Comparison of ENCODE assay signal across 10 cellular contexts in the genomic region with DNA sequence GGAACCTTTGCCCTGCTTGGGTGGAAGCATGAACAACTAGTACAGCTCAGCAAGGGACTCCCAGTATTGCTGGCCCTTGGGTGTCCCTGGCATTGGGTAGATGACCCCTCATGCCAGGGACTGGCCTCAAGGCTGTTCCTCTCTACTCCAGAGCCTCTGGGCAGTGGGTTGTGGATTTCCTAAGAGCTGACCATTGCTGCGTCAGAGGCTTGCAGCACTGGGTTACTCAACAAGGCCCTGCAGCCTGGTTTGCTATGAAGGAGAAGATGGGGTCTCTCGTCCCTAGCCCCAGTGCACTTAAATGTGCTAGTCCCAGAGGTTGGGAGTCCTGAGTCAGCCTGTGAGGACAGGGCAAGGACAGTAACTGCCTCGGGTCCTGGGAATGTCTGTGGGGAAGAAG. TPM values are rescaled to one million over a fixed set of nuclear protein-coding genes. Genes with fewer than 3 reads are reported as not detected.
DNase-seq lines count a peak whose midpoint lies in the region; ATAC-seq and TF ChIP-seq lines count a peak whose summit lies in the region.
"Had no signal": no experiment of that assay in that cellular context is flagged by ENCODE, and none has a peak within 500 bp of the region (broad histone marks: within the 10 kb centered on the region; RNA-seq: fewer than 3 reads in every experiment).

No MANE protein-coding gene starts in this region.

- ATAC-seq in activated naive CD4-positive, alpha-beta T cell treated with anti-CD3 and anti-CD28 coated beads, Interleukin-2, amount 50 U/mL, for 72 hours, result no peak
- ATAC-seq in right cardiac atrium (no peak), HG03025 (IDR thresholded peaks at IDR 0.05; ENCODE audit: low FRiP score, unreplicated experiment) (no peak), HG03175 (IDR thresholded peaks at IDR 0.05; ENCODE audit: unreplicated experiment) (no peak)
- ATAC-seq in stimulated activated memory B cell treated with anti-CD40 and anti-IgM and Interleukin-4, amounts not matched to agents 10 μg/mL and 1 μg/mL and 100 μg/mL, for 72 hours, result no peak

- 74% methylated on average over 3 of the region's 3 CpGs for WGBS in right cardiac atrium

- TF ChIP-seq CTCF in HL-60 (IDR thresholded peaks at IDR 0.05; ENCODE audit: insufficient read depth, low read length) (no peak), GM13976 (IDR thresholded peaks at IDR 0.05; ENCODE audit: borderline replicate concordance, control extremely low read depth, extremely low read depth, insufficient read depth, missing control alignments) (no peak), mesothelial cell of epicardium (IDR thresholded peaks at IDR 0.05; ENCODE audit: unreplicated experiment) (no peak)

- DNase-seq in HL-60 (ENCODE audit: low read depth in 1 of 2, low spot score in 1 of 2) (peak; percentile 37 to 52), right cardiac atrium (peak; percentile 62 to 69 (median 64)), GM13976 (ENCODE audit: low spot score) (no peak), mesothelial cell of epicardium (ENCODE audit: low spot score in 2 of 2, unreplicated experiment in 2 of 2) (no peak)
- DNase-seq in activated naive CD4-positive, alpha-beta T cell treated with anti-CD3 and anti-CD28 coated beads, Interleukin-2, amount 50 U/mL, for 72 hours (ENCODE audit: low spot score in 2 of 2), result no peak
- DNase-seq: cerebellar nuclear complex; stimulated activated CD4-positive, alpha-beta T cell treated with anti-CD3 and anti-CD28 coated beads, Interleukin-4, amount 100 ng/mL, for 4 hours had no signal

- H3K4me3 ChIP-seq in HL-60 (replicated peaks; ENCODE audit: insufficient read depth, low read length) (peak overlapping the region; percentile 81), right cardiac atrium (ENCODE audit: low read length) (no peak overlapping the region)

- intact Hi-C loops in right cardiac atrium (cut with DNase I), result loop anchor here in 1 of 4 donors (5.0 kb wide), 1 partner anchor 53 kb away; the partner anchor contains the start of gene C10orf105

- H3K27me3 Mint-ChIP-seq in stimulated activated memory B cell treated with anti-CD40 and anti-IgM and Interleukin-4, amounts not matched to agents 10 μg/mL and 1 μg/mL and 100 μg/mL, for 72 hours, result no peaks in the 10 kb centered on the region
- no peaks in the 10 kb centered on the region for H3K27me3 Mint-ChIP-seq in mesothelial cell of epicardium (ENCODE audit: low read depth)

- peaks cover 93% of the 10 kb centered on the region for H3K4me1 Mint-ChIP-seq in stimulated activated memory B cell treated with anti-CD40 and anti-IgM and Interleukin-4, amounts not matched to agents 10 μg/mL and 1 μg/mL and 100 μg/mL, for 72 hours
- peaks cover 26% of the 10 kb centered on the region for H3K4me1 Mint-ChIP-seq in mesothelial cell of epicardium

- no peak overlapping the region for H3K4me3 Mint-ChIP-seq in stimulated activated memory B cell treated with anti-CD40 and anti-IgM and Interleukin-4, amounts not matched to agents 10 μg/mL and 1 μg/mL and 100 μg/mL, for 72 hours
- no peak overlapping the region for H3K4me3 Mint-ChIP-seq in mesothelial cell of epicardium

- H3K27ac ChIP-seq in HL-60 (replicated peaks), result peak overlapping the region; percentile 91
- peak overlapping the region; percentile 93 for H3K27ac ChIP-seq in right cardiac atrium (ENCODE audit: low read length)

- H3K27ac Mint-ChIP-seq in activated naive CD4-positive, alpha-beta T cell treated with anti-CD3 and anti-CD28 coated beads, Interleukin-2, amount 50 U/mL, for 72 hours, result peak overlapping the region; percentile 88 to 94
- peak overlapping the region; percentile 92 for H3K27ac Mint-ChIP-seq in stimulated activated memory B cell treated with anti-CD40 and anti-IgM and Interleukin-4, amounts not matched to agents 10 μg/mL and 1 μg/mL and 100 μg/mL, for 72 hours
- no peak overlapping the region for H3K27ac Mint-ChIP-seq in mesothelial cell of epicardium

- H3K9me3 ChIP-seq in right cardiac atrium (ENCODE audit: control insufficient read depth, low read length), result no peaks in the 10 kb centered on the region

- in situ Hi-C loops in GM13976 (cut with MboI; ENCODE audit: low sequenced_read_pairs, unreplicated experiment), result no loop called here

- H3K4me1 ChIP-seq in right cardiac atrium (ENCODE audit: control insufficient read depth, insufficient read depth, low read length), result peaks cover 31% of the 10 kb centered on the region

- no peaks in the 10 kb centered on the region for H3K9me3 Mint-ChIP-seq in activated naive CD4-positive, alpha-beta T cell treated with anti-CD3 and anti-CD28 coated beads, Interleukin-2, amount 50 U/mL, for 72 hours
- H3K9me3 Mint-ChIP-seq in stimulated activated memory B cell treated with anti-CD40 and anti-IgM and Interleukin-4, amounts not matched to agents 10 μg/mL and 1 μg/mL and 100 μg/mL, for 72 hours, result no peaks in the 10 kb centered on the region
- H3K9me3 Mint-ChIP-seq in mesothelial cell of epicardium, result no peaks in the 10 kb centered on the region

- H3K27me3 ChIP-seq in HL-60 (ENCODE audit: insufficient read depth, poor library complexity, severe bottlenecking) (no peaks in the 10 kb centered on the region), right cardiac atrium (ENCODE audit: control insufficient read depth, insufficient read depth) (no peaks in the 10 kb centered on the region)

- peaks cover 6 to 49% of the 10 kb centered on the region in 2 donors for H3K36me3 Mint-ChIP-seq in activated naive CD4-positive, alpha-beta T cell treated with anti-CD3 and anti-CD28 coated beads, Interleukin-2, amount 50 U/mL, for 72 hours
- no peaks in the 10 kb centered on the region for H3K36me3 Mint-ChIP-seq in stimulated activated memory B cell treated with anti-CD40 and anti-IgM and Interleukin-4, amounts not matched to agents 10 μg/mL and 1 μg/mL and 100 μg/mL, for 72 hours
- no peaks in the 10 kb centered on the region for H3K36me3 Mint-ChIP-seq in mesothelial cell of epicardium

RNA-seq across cellular contexts. Expression of gene VSIR, which starts 2.5 kb away (rescaled TPM):
- total RNA-seq in activated naive CD4-positive, alpha-beta T cell treated with anti-CD3 and anti-CD28 coated beads, Interleukin-2, amount 50 U/mL, for 72 hours, result 100 to 1,000 TPM in 1 of 2 donors, 10 to 100 TPM in 1; 54.5 to 126 TPM
- total RNA-seq in right cardiac atrium (10 to 100 TPM; 29.3 to 55.1 (median 34.4) TPM), mesothelial cell of epicardium (8.0 to 9.1 TPM (median 8.7 TPM) in 3 replicates)
- 36.8 TPM for polyA plus RNA-seq in right cardiac atrium

RNA-seq across cellular contexts. Expression of gene C10orf105, which starts 51.2 kb away (rescaled TPM):
- total RNA-seq in activated naive CD4-positive, alpha-beta T cell treated with anti-CD3 and anti-CD28 coated beads, Interleukin-2, amount 50 U/mL, for 72 hours, result under 1 TPM; 0.45 to 0.68 TPM
- total RNA-seq in right cardiac atrium (under 1 TPM in 3 of 4 donors, not detected in 1; 0.14 to 0.36 (median 0.24) TPM), mesothelial cell of epicardium (0.11 to 0.25 TPM (median 0.18 TPM) in 3 replicates)
- polyA plus RNA-seq in right cardiac atrium, result 0.09 TPM

Comparison
In these comparisons a context has a peak if more than half of its experiments do, and no peak if none do; other contexts are left out.
1. DNase-seq: peak in HL-60 (2 of 2) and right cardiac atrium (3 of 3); none in activated naive CD4-positive, alpha-beta T cell treated with anti-CD3 and anti-CD28 coated beads, Interleukin-2, amount 50 U/mL, for 72 hours (0 of 2), GM13976 (single experiment) and mesothelial cell of epicardium (0 of 2).